8 cellular contexts compared by ENCODE assay signal in the genomic region with DNA sequence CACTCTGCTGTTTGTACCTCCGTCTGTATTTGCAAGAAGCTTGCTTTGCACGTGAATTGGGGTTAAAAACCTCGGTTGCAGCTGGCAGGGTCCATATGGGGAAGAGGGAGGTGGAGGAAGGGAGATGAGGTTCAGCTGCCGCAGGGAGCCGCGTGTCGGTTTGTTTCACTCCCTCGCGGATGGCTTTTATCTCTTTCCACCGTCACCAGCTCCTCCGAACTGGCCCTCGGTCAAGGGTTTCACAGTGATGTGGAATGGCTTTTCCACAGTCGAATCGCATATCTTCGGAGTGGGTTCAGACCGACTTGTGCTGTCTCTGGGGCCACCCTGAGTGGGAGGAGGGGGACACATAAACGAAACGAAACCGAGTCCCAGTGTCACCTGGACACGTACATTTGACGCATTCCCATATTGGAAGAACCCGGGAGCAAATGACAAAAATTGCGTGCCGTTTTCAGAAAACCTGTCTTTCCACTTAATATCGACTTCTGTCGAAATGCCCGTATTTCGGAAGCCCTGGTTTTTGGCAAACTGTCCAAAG. TPM values are rescaled to one million over a fixed set of nuclear protein-coding genes. Genes with fewer than 3 reads are reported as not detected.
DNase-seq lines count a peak whose midpoint lies in the region; ATAC-seq and TF ChIP-seq lines count a peak whose summit lies in the region.

No MANE protein-coding gene starts in this region.

- DNase-seq in ELR (ENCODE audit: low read depth): peak; percentile 43
- peak; percentile 71 for DNase-seq in Karpas-422
- DNase-seq in WERI-Rb-1: peak; percentile 12
- peak; percentile 6 for DNase-seq in effector CD8-positive, alpha-beta T cell (lab: John Stamatoyannopoulos, UW)
- DNase-seq in medulla oblongata (ENCODE audit: extremely low spot score): peak; percentile 33
- DNase-seq in HuH-7.5 (ENCODE audit: low spot score): no peak

- ATAC-seq in HG03139 (IDR thresholded peaks at IDR 0.05; ENCODE audit: unreplicated experiment): no peak

- no peaks in the 10 kb centered on the region for H3K9me3 ChIP-seq in Karpas-422 (ENCODE audit: low read length)
- no peaks in the 10 kb centered on the region for H3K9me3 ChIP-seq in WERI-Rb-1 (ENCODE audit: severe bottlenecking)
- H3K9me3 ChIP-seq in stomach smooth muscle (ENCODE audit: control insufficient read depth in 2 of 2, low read length in 2 of 2): no peaks in the 10 kb centered on the region

- peaks cover 15% of the 10 kb centered on the region; the same call in 1 of the 2 replicates for H3K36me3 ChIP-seq in Karpas-422 (ENCODE audit: insufficient read depth, low read length)
- no peaks in the 10 kb centered on the region; the same call in 1 of the 2 replicates for H3K36me3 ChIP-seq in WERI-Rb-1
- peaks cover 0 to 8% of the 10 kb centered on the region in 2 donors for H3K36me3 ChIP-seq in stomach smooth muscle (ENCODE audit: control insufficient read depth in 2 of 2, insufficient read depth in 2 of 2, low read length in 2 of 2)

- H4K20me1 ChIP-seq in Karpas-422 (ENCODE audit: insufficient read depth, low read depth, low read length): no peaks in the 10 kb centered on the region

- H3K4me3 ChIP-seq in Karpas-422 (ENCODE audit: low read length) (peak overlapping the region; percentile 65), WERI-Rb-1 (ENCODE audit: low read depth, low read length) (peak overlapping the region; percentile 81), stomach smooth muscle (ENCODE audit: low read length in 2 of 2) (peak overlapping the region; percentile 74 to 86)

- peak overlapping the region; percentile 77 for H3K4me2 ChIP-seq in Karpas-422 (ENCODE audit: low read depth, low read length, poor library complexity, severe bottlenecking)

- H3K9ac ChIP-seq in Karpas-422 (ENCODE audit: low read length) (peak overlapping the region; percentile 78), stomach smooth muscle (ENCODE audit: low read length in 2 of 2) (peak overlapping the region; percentile 66 to 80)

- H3K79me2 ChIP-seq in Karpas-422 (ENCODE audit: low read length): peaks cover 15% of the 10 kb centered on the region

- H3K27ac ChIP-seq in Karpas-422 (ENCODE audit: low read length) (peak overlapping the region; percentile 47), WERI-Rb-1 (peak overlapping the region; percentile 92), stomach smooth muscle (ENCODE audit: low read length) (peak overlapping the region; percentile 56)

- no peaks in the 10 kb centered on the region for H3K9me2 ChIP-seq in Karpas-422 (replicated peaks; ENCODE audit: insufficient read depth, low read length)

- H2AFZ ChIP-seq in Karpas-422 (ENCODE audit: low read length): no peak overlapping the region

- no peak for TF ChIP-seq CTCF in WERI-Rb-1 (IDR thresholded peaks at IDR 0.05; ENCODE audit: low read depth, low read length)

- no peaks in the 10 kb centered on the region for H3K27me3 ChIP-seq in Karpas-422 (ENCODE audit: low read length)
- peaks cover 9% of the 10 kb centered on the region for H3K27me3 ChIP-seq in WERI-Rb-1 (ENCODE audit: insufficient read depth, low read depth, severe bottlenecking)
- no peaks in the 10 kb centered on the region for H3K27me3 ChIP-seq in stomach smooth muscle (ENCODE audit: control insufficient read depth in 1 of 2, insufficient read depth in 2 of 2, low read length in 2 of 2)

- peaks cover 7% of the 10 kb centered on the region for H3K4me1 ChIP-seq in Karpas-422 (ENCODE audit: low read length)
- H3K4me1 ChIP-seq in stomach smooth muscle (ENCODE audit: control insufficient read depth, insufficient read depth, low read length): no peaks in the 10 kb centered on the region

RNA-seq across cellular contexts. Expression of a gene that starts 0.9 kb away (rescaled TPM):
- 12.3 and 25.5 TPM in 2 replicates for total RNA-seq in Karpas-422 (2014; rRNA removed; shearing (Covaris generic); ENCODE audit: low replicate concordance)

RNA-seq across cellular contexts. Expression of a gene that starts 59.7 kb away (rescaled TPM):
- 0.63 and 0.87 TPM in 2 replicates for total RNA-seq in Karpas-422 (2014; rRNA removed; shearing (Covaris generic); ENCODE audit: low replicate concordance)
